Comparison of ENCODE assay signal across 16 cellular contexts in the genomic region with DNA sequence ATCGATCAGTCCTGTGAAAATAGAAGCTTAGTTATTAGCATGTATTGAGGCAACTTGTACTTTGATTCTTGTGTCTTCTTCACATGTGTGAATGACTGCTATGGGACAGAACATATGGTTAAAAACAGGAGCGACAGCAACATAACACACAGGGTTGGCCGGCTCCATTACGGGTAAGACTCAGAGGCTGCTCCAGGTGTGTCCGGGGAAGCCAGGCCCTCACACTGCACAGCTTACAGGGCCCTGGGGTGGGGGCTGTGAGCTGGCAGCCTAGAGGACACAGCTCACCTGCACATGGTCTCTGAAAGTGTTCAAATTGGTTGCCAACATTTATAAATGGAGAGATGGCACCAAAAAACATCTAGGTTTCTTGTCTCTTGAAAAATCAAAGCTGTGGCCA. TPM values are rescaled to one million over a fixed set of nuclear protein-coding genes. Genes with fewer than 3 reads are reported as not detected.
A peak's percentile ranks its signal among the peaks of the same experiment; 100 is the strongest.
DNase-seq lines count a peak whose midpoint lies in the region; ATAC-seq and TF ChIP-seq lines count a peak whose summit lies in the region.
"Had no signal": no experiment of that assay in that cellular context is flagged by ENCODE, and none has a peak within 500 bp of the region (broad histone marks: within the 10 kb centered on the region; RNA-seq: fewer than 3 reads in every experiment).

No MANE protein-coding gene starts in this region.

- 93 to 97% (median 96%) methylated on average over 5 of the region's 5 CpGs for WGBS in spleen, 5 donors

- peaks cover 23% of the 10 kb centered on the region for H3K4me1 ChIP-seq in left ventricle myocardium inferior
- peaks cover 0 to 38% (median 10%) of the 10 kb centered on the region in 6 donors for H3K4me1 ChIP-seq in spleen
- no peaks in the 10 kb centered on the region for H3K4me1 ChIP-seq in colonic mucosa

- H3K4me3 Mint-ChIP-seq in stimulated activated naive CD8-positive, alpha-beta T cell treated with anti-CD3 and anti-CD28 coated beads, Interleukin-15, amount 100 ng/mL, for 72 hours: no peak overlapping the region
- H3K4me3 Mint-ChIP-seq: HFFc6, IgD-negative memory B cell had no signal

- ATAC-seq in esophagus mucosa (peak; percentile 30), GM18498 (IDR thresholded peaks at IDR 0.05; ENCODE audit: unreplicated experiment) (no peak)
- ATAC-seq in stimulated activated naive CD8-positive, alpha-beta T cell treated with anti-CD3 and anti-CD28 coated beads, Interleukin-15, amount 100 ng/mL, for 72 hours: no peak

- no peaks in the 10 kb centered on the region for H3K27me3 Mint-ChIP-seq in stimulated activated naive CD8-positive, alpha-beta T cell treated with anti-CD3 and anti-CD28 coated beads, Interleukin-15, amount 100 ng/mL, for 72 hours
- H3K27me3 Mint-ChIP-seq: CD4-positive, CD25-positive, alpha-beta regulatory T cell; IgD-negative memory B cell had no signal

- H3K9ac ChIP-seq in colonic mucosa (ENCODE audit: low read depth in 2 of 2, low read length in 2 of 2): no peak overlapping the region
- H3K9ac ChIP-seq: BLaER1 treated with 17β-estradiol and CSF1 and Interleukin-3, amounts not matched to agents 10 nM and 100 nM had no signal

- H3K9me3 Mint-ChIP-seq in stimulated activated naive CD8-positive, alpha-beta T cell treated with anti-CD3 and anti-CD28 coated beads, Interleukin-15, amount 100 ng/mL, for 72 hours: no peaks in the 10 kb centered on the region
- H3K9me3 Mint-ChIP-seq: CD4-positive, CD25-positive, alpha-beta regulatory T cell; HFFc6; IgD-negative memory B cell had no signal

- H3K4me1 Mint-ChIP-seq in stimulated activated naive CD8-positive, alpha-beta T cell treated with anti-CD3 and anti-CD28 coated beads, Interleukin-15, amount 100 ng/mL, for 72 hours: no peaks in the 10 kb centered on the region

- no peak for DNase-seq in left ventricle myocardium inferior
- DNase-seq in cardiac septum (ENCODE audit: low spot score): no peak
- DNase-seq in spleen: no peak
- DNase-seq in stimulated activated naive CD8-positive, alpha-beta T cell treated with anti-CD3 and anti-CD28 coated beads, Interleukin-15, amount 100 ng/mL, for 72 hours: no peak
- DNase-seq in colonic mucosa: no peak
- DNase-seq: 8988T; AML-193; Calu3; CD4-positive, CD25-positive, alpha-beta regulatory T cell; DMS 273 treated with DMSO at 0.1 percent for 48 hours; HCEC 1CT; HFFc6 had no signal

- no peaks in the 10 kb centered on the region for H3K27me3 ChIP-seq in left ventricle myocardium inferior (ENCODE audit: low read depth)
- no peaks in the 10 kb centered on the region for H3K27me3 ChIP-seq in spleen (replicated peaks in 1 of 7)
- no peaks in the 10 kb centered on the region for H3K27me3 ChIP-seq in colonic mucosa
- H3K27me3 ChIP-seq: BLaER1 treated with 17β-estradiol and CSF1 and Interleukin-3, amounts not matched to agents 10 nM and 100 nM had no signal

- peak overlapping the region in 1 of 2 donors; percentile 22 for H3K27ac Mint-ChIP-seq in stimulated activated naive CD8-positive, alpha-beta T cell treated with anti-CD3 and anti-CD28 coated beads, Interleukin-15, amount 100 ng/mL, for 72 hours
- H3K27ac Mint-ChIP-seq: IgD-negative memory B cell had no signal

- peaks cover 81% of the 10 kb centered on the region for H3K36me3 ChIP-seq in left ventricle myocardium inferior
- peaks cover 0 to 100% (median 79%) of the 10 kb centered on the region in 6 donors for H3K36me3 ChIP-seq in spleen
- peaks cover 6% of the 10 kb centered on the region for H3K36me3 ChIP-seq in colonic mucosa

- peak overlapping the region; percentile 74 for H3K27ac ChIP-seq in left ventricle myocardium inferior (replicated peaks)
- peak overlapping the region in 6 of 8 donors; percentile 32 to 72 (median 56) for H3K27ac ChIP-seq in spleen
- H3K27ac ChIP-seq in colonic mucosa: no peak overlapping the region
- H3K27ac ChIP-seq: BLaER1 treated with 17β-estradiol and CSF1 and Interleukin-3, amounts not matched to agents 10 nM and 100 nM had no signal

- TF ChIP-seq POLR2A in spleen (IDR thresholded peaks at IDR 0.05): no peak

- TF ChIP-seq CTCF in left ventricle myocardium inferior (IDR thresholded peaks at IDR 0.05; ENCODE audit: borderline replicate concordance) (no peak), spleen (IDR thresholded peaks at IDR 0.05 in 8 of 11, conservative IDR thresholded peaks at IDR 0.05 in 3 of 11) (no peak), colonic mucosa (IDR thresholded peaks at IDR 0.05) (no peak)

- no peak overlapping the region for H3K4me3 ChIP-seq in left ventricle myocardium inferior
- no peak overlapping the region for H3K4me3 ChIP-seq in spleen
- no peak overlapping the region for H3K4me3 ChIP-seq in colonic mucosa
- H3K4me3 ChIP-seq: BLaER1 treated with 17β-estradiol and CSF1 and Interleukin-3, amounts not matched to agents 10 nM and 100 nM had no signal

- intact Hi-C loops in left ventricle myocardium inferior (cut with micrococcal nuclease): no loop called here
- intact Hi-C loops in cardiac septum (cut with DNase I): no loop called here
- intact Hi-C loops in spleen (cut with DNase I; ENCODE audit: low total_unique reads): no loop called here
- intact Hi-C loops in colonic mucosa (cut with DNase I): loop anchor here (10.0 kb wide), 1 partner anchor 64 kb away; a partner anchor contains a TSS

- H3K9me3 ChIP-seq in left ventricle myocardium inferior (replicated peaks) (no peaks in the 10 kb centered on the region), spleen (no peaks in the 10 kb centered on the region), colonic mucosa (no peaks in the 10 kb centered on the region)

RNA-seq across cellular contexts. Expression of a gene that starts 31.1 kb away (rescaled TPM):
- total RNA-seq in left ventricle myocardium inferior: 10.4 TPM
- total RNA-seq in cardiac septum: 9.3 TPM
- 13.1 TPM for total RNA-seq in esophagus mucosa
- total RNA-seq in spleen: 10 to 100 TPM; 21.8 to 35.9 (median 29.0) TPM
- polyA plus RNA-seq in spleen: 10 to 100 TPM in 1 of 3 donors, 1 to 10 TPM in 2; 7.3 to 12.5 (median 7.6) TPM
- total RNA-seq in colonic mucosa: 10 to 100 TPM; 11.4 to 27.0 TPM

RNA-seq across cellular contexts. Expression of a gene that starts 50.8 kb away (rescaled TPM):
- total RNA-seq in left ventricle myocardium inferior: 20.0 TPM
- 23.3 TPM for total RNA-seq in cardiac septum
- total RNA-seq in esophagus mucosa: 362 TPM
- 10 to 100 TPM; 25.6 to 45.5 (median 35.0) TPM for total RNA-seq in spleen
- polyA plus RNA-seq in spleen: 10 to 100 TPM; 26.3 to 31.5 (median 30.3) TPM
- 10 to 100 TPM; 72.0 to 76.3 TPM for total RNA-seq in colonic mucosa
